ENCODE assay signal across 8 cellular contexts in the genomic region with DNA sequence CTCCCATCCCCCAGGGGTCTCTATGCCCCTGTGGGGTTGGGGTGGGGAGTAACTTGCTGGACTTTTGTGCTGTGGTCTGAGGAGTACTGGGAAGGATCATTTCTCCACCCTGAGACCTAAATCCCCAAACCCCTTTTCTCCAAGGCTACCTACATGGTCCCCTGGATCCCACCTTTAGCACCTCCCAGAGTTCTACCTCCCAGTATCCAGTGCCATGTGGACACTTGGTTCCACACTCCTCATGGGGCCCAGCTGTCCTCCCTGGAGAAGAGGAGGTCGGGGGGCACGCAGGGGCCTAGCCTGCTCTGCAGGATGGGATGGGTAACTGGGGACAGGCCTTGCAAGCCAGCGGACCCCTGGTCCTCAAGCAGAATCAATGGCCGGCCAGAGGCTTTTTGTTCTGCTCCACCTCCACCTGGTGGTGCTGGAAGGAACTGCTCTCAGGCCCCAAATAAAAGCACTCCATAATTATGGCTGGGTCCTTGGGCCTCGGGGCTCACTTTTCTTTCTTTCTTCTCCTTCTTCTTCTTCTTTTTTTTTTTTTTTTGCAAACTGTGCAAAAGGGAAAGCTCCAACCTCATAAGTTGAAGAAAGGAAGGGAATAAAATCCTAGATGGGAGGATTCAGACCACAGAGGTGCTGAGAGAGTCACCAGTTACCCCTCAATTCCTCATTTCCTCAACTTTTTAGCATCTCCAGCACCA.
DNase-seq lines count a peak whose midpoint lies in the region; ATAC-seq and TF ChIP-seq lines count a peak whose summit lies in the region.

No MANE protein-coding gene starts in this region.

- WGBS in testis, 2 donors = 36 to 48% methylated on average over 5 of the region's 5 CpGs

- H3K4me1 ChIP-seq in Panc1 (ENCODE audit: control insufficient read depth, insufficient read depth, low read length) (no peaks in the 10 kb centered on the region), testis (peaks cover 39% of the 10 kb centered on the region)

- H3K27me3 ChIP-seq in Panc1 (ENCODE audit: control insufficient read depth, insufficient read depth, low read length) (no peaks in the 10 kb centered on the region), testis (no peaks in the 10 kb centered on the region)

- TF ChIP-seq CTCF in Panc1 (IDR thresholded peaks at IDR 0.05) (peak; percentile 88), testis (IDR thresholded peaks at IDR 0.05) (peak; percentile 70 to 91 (median 91))

- DNase-seq in G401 (ENCODE audit: low spot score) (peak; percentile 79), Panc1 (ENCODE audit: low read depth, low spot score) (peak; percentile 38), fibroblast of the conjunctiva (ENCODE audit: low read depth) (peak; percentile 12), non-pigmented ciliary epithelial cell (ENCODE audit: low read depth) (peak; percentile 5), testis (peak; percentile 83)

- no peaks in the 10 kb centered on the region for H3K9me3 ChIP-seq in Panc1 (ENCODE audit: control insufficient read depth, insufficient read depth, low read depth, low read length)
- no peaks in the 10 kb centered on the region for H3K9me3 ChIP-seq in testis

- CTCF ChIA-PET in Panc1 (lab: Charles Lee) = interaction anchor here (0.6 kb wide), 1 partner anchor 15 kb away, joined by 3 read pairs; no protein-coding TSS in a partner anchor

- H3K9me3 Mint-ChIP-seq in activated T-helper 17 cell treated with anti-CD3 and anti-CD28 coated beads, Interleukin-2, amount 50 U/mL, for 72 hours = no peaks in the 10 kb centered on the region

- POLR2A ChIA-PET in Panc1 (lab: Charles Lee) = interaction anchor here (0.7 kb wide), 1 partner anchor 48 kb away, joined by 3 read pairs; no protein-coding TSS in a partner anchor

- TSS peak; percentile 34 for BruUV-seq in Panc1 (replicated peaks; lab: Mats Ljungman, UMichigan)

- intact Hi-C loops in Panc1 (cut with micrococcal nuclease; ENCODE audit: unreplicated experiment) = loop anchor here (5.0 kb wide), 1 partner anchor 77 kb away; no protein-coding TSS in a partner anchor
- intact Hi-C loops in testis (cut with DNase I; ENCODE audit: low total_unique reads) = loop anchor here (10.0 kb wide), 1 partner anchor 69 kb away; the partner anchor contains the start of gene PSD2

- no peaks in the 10 kb centered on the region for H3K4me1 Mint-ChIP-seq in activated T-helper 17 cell treated with anti-CD3 and anti-CD28 coated beads, Interleukin-2, amount 50 U/mL, for 72 hours

- H3K27ac ChIP-seq in Panc1 (ENCODE audit: low read length) (no peak overlapping the region), testis (peak overlapping the region in 1 of 2 donors; percentile 61)

- H3K4me3 Mint-ChIP-seq in activated T-helper 17 cell treated with anti-CD3 and anti-CD28 coated beads, Interleukin-2, amount 50 U/mL, for 72 hours = no peak overlapping the region

- no peak overlapping the region for H3K27ac Mint-ChIP-seq in activated T-helper 17 cell treated with anti-CD3 and anti-CD28 coated beads, Interleukin-2, amount 50 U/mL, for 72 hours

- H3K36me3 Mint-ChIP-seq in activated T-helper 17 cell treated with anti-CD3 and anti-CD28 coated beads, Interleukin-2, amount 50 U/mL, for 72 hours (ENCODE audit: low read depth) = no peaks in the 10 kb centered on the region

- H3K27me3 Mint-ChIP-seq in activated T-helper 17 cell treated with anti-CD3 and anti-CD28 coated beads, Interleukin-2, amount 50 U/mL, for 72 hours = peaks cover 16% of the 10 kb centered on the region

- ATAC-seq in HG02610 (IDR thresholded peaks at IDR 0.05; ENCODE audit: unreplicated experiment) (peak; percentile 45), Panc1 (peak; percentile 71), GM21737 (IDR thresholded peaks at IDR 0.05; ENCODE audit: unreplicated experiment) (no peak)
- ATAC-seq in activated T-helper 17 cell treated with anti-CD3 and anti-CD28 coated beads, Interleukin-2, amount 50 U/mL, for 72 hours (replicated peaks) = peak; percentile 57

- no peaks in the 10 kb centered on the region for H3K36me3 ChIP-seq in Panc1 (ENCODE audit: control insufficient read depth, insufficient read depth, low read length)
- no peaks in the 10 kb centered on the region for H3K36me3 ChIP-seq in testis (ENCODE audit: low read depth, missing control alignments)

- in situ Hi-C loops in G401 (cut with HindIII; ENCODE audit: low sequenced_read_pairs) = no loop called here
- in situ Hi-C loops in Panc1 (cut with HindIII; ENCODE audit: low pct_unique_long_range_greater_than_20kb, low sequenced_read_pairs) = no loop called here

- H3K4me3 ChIP-seq in Panc1 (ENCODE audit: low read depth in 2 of 2, low read length in 2 of 2) (no peak overlapping the region), testis (no peak overlapping the region)

- TF ChIP-seq POLR2A in testis (IDR thresholded peaks at IDR 0.05) = no peak

Comparison
In these comparisons a context has a peak if more than half of its experiments do, and no peak if none do; other contexts are left out.
1. DNase-seq: peak in every context shown above with its lines; median percentile 83 in testis; 79 in G401; 38 in Panc1; 12 in fibroblast of the conjunctiva; 5 in non-pigmented ciliary epithelial cell.